In the genomic region with DNA sequence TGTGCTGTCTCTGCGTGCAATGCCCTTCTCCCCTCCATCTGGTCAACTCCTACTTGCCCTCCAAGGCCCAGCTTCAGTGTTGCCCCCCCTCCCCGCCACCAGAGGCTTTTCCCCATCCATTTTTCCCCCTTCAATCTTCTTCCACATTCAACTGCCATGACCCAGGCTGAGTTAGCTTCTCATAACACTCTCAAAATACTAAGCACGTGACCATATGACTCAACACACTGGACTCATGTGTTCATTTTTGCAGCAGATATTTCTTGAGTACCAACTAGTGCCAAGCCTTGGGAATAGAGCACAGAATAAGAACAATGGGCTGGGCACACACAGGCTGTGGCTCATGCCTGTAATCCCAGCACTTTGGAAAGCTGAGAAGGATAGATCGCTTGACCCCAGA, we compare ENCODE assay signal across 27 cellular contexts.
DNase-seq lines count a peak whose midpoint lies in the region; ATAC-seq, FAIRE-seq and TF ChIP-seq lines count a peak whose summit lies in the region.
"Had no signal": no experiment of that assay in that cellular context is flagged by ENCODE, and none has a peak within 500 bp of the region (broad histone marks: within the 10 kb centered on the region; RNA-seq: fewer than 3 reads in every experiment).

No MANE protein-coding gene starts in this region.

- 72 to 79% methylated on average over 4 of the region's 4 CpGs for WGBS in lower leg skin, 2 donors

- H3K36me3 ChIP-seq in kidney (ENCODE audit: control insufficient read depth in 1 of 2, insufficient read depth in 2 of 2, low read length in 2 of 2): no peaks in the 10 kb centered on the region
- H3K36me3 ChIP-seq: SJSA1, upper lobe of right lung, WERI-Rb-1 had no signal

- 0 out of 2 replicates have a peak, but pooled peaks cover 4% of the 10 kb centered on the region for H3K9me3 Mint-ChIP-seq in WTC11
- H3K9me3 Mint-ChIP-seq: activated CD4-positive, alpha-beta T cell treated with anti-CD3 and anti-CD28 coated beads, Interleukin-2, amount 10 ng/mL, durations not matched to agents 24 days and 14 days; nephron had no signal

- POLR2A ChIA-PET in WTC11 (lab: Charles Lee): no interaction called here

- no peaks in the 10 kb centered on the region for H3K9me3 ChIP-seq in kidney (ENCODE audit: control insufficient read depth in 1 of 2, low read length in 2 of 2)
- H3K9me3 ChIP-seq: SJSA1, upper lobe of right lung had no signal

- DNase-seq in DMS53 (lab: John Stamatoyannopoulos, UW): peak; percentile 13
- no peak for DNase-seq in DMS53 treated with DMSO at 0.1 percent for 48 hours (lab: John Stamatoyannopoulos, UW; ENCODE audit: unreplicated experiment)
- peak; percentile 10 for DNase-seq in M059J (ENCODE audit: low read depth)
- DNase-seq in WTC11 (ENCODE audit: low spot score): no peak
- peak; percentile 14 for DNase-seq in retinal pigment epithelial cell (ENCODE audit: low read depth)
- no peak for DNase-seq in kidney
- DNase-seq in lower leg skin (ENCODE audit: low spot score in 2 of 2): no peak
- no peak for DNase-seq in GDM1 (lab: John Stamatoyannopoulos, UW)
- DNase-seq: activated CD4-positive, alpha-beta T cell treated with anti-CD3 and anti-CD28 coated beads, Interleukin-2, amount 10 ng/mL, durations not matched to agents 24 days and 14 days; effector CD4-positive, alpha-beta T cell; immature natural killer cell; Karpas-422; NCI-H774; substantia nigra; T1000; upper lobe of right lung; WERI-Rb-1 had no signal

- H3K36me3 Mint-ChIP-seq in WTC11: peaks cover 5% of the 10 kb centered on the region; the same call in 1 of the 2 replicates
- H3K36me3 Mint-ChIP-seq: activated naive CD4-positive, alpha-beta T cell treated with anti-CD3 and anti-CD28 coated beads, Interleukin-2, amount 50 U/mL, for 24 hours; CD14-positive monocyte; immature natural killer cell; stimulated activated memory B cell treated with anti-CD40 and anti-IgM and Interleukin-4, amounts not matched to agents 10 μg/mL and 1 μg/mL and 100 μg/mL, for 72 hours had no signal

- intact Hi-C loops in kidney (cut with DNase I): no loop called here
- intact Hi-C loops in lower leg skin (cut with DNase I; ENCODE audit: low total_unique reads): no loop called here

- no peak for ATAC-seq in WTC11
- ATAC-seq: stimulated activated memory B cell treated with anti-CD40 and anti-IgM and Interleukin-4, amounts not matched to agents 10 μg/mL and 1 μg/mL and 100 μg/mL, for 72 hours; upper lobe of right lung had no signal

- H3K4me1 Mint-ChIP-seq in WTC11: peaks cover 42% of the 10 kb centered on the region
- H3K4me1 Mint-ChIP-seq: activated CD4-positive, alpha-beta T cell treated with anti-CD3 and anti-CD28 coated beads, Interleukin-2, amount 10 ng/mL, durations not matched to agents 24 days and 14 days; activated naive CD4-positive, alpha-beta T cell treated with anti-CD3 and anti-CD28 coated beads, Interleukin-2, amount 50 U/mL, for 24 hours; CD14-positive monocyte; immature natural killer cell; nephron; stimulated activated memory B cell treated with anti-CD40 and anti-IgM and Interleukin-4, amounts not matched to agents 10 μg/mL and 1 μg/mL and 100 μg/mL, for 72 hours had no signal

- peak overlapping the region; percentile 34; the same call in 1 of the 2 replicates for H3K27ac Mint-ChIP-seq in WTC11
- H3K27ac Mint-ChIP-seq: activated CD4-positive, alpha-beta T cell treated with anti-CD3 and anti-CD28 coated beads, Interleukin-2, amount 10 ng/mL, durations not matched to agents 24 days and 14 days; activated naive CD4-positive, alpha-beta T cell treated with anti-CD3 and anti-CD28 coated beads, Interleukin-2, amount 50 U/mL, for 24 hours; CD14-positive monocyte; immature natural killer cell; nephron; stimulated activated memory B cell treated with anti-CD40 and anti-IgM and Interleukin-4, amounts not matched to agents 10 μg/mL and 1 μg/mL and 100 μg/mL, for 72 hours had no signal

- H3K4me1 ChIP-seq in kidney (ENCODE audit: control insufficient read depth in 1 of 2, insufficient read depth in 1 of 2, low read depth in 1 of 2, low read length in 2 of 2): no peaks in the 10 kb centered on the region
- H3K4me1 ChIP-seq: SJSA1, upper lobe of right lung had no signal

- H3K27me3 Mint-ChIP-seq in WTC11 (ENCODE audit: low read depth): no peaks in the 10 kb centered on the region; the same call in 1 of the 2 replicates
- H3K27me3 Mint-ChIP-seq: activated CD4-positive, alpha-beta T cell treated with anti-CD3 and anti-CD28 coated beads, Interleukin-2, amount 10 ng/mL, durations not matched to agents 24 days and 14 days had no signal

- FAIRE-seq in kidney (lab: Jason Lieb, UNC): no peak
- FAIRE-seq: colon, GM18507, GM19239 had no signal

- H3K4me3 ChIP-seq in retinal pigment epithelial cell (ENCODE audit: low read length): no peak overlapping the region
- no peak overlapping the region for H3K4me3 ChIP-seq in kidney (ENCODE audit: low read length in 2 of 2)
- H3K4me3 ChIP-seq in lower leg skin (ENCODE audit: low read depth, poor library complexity, severe bottlenecking): no peak overlapping the region
- H3K4me3 ChIP-seq: SJSA1, upper lobe of right lung had no signal

- no peak overlapping the region for H3K27ac ChIP-seq in kidney (ENCODE audit: low read depth in 2 of 2, low read length in 2 of 2)
- H3K27ac ChIP-seq: 22Rv1, HL-60, SJSA1, upper lobe of right lung, WERI-Rb-1 had no signal

- no peak for TF ChIP-seq POLR2A in lower leg skin (IDR thresholded peaks at IDR 0.05)

- no peak overlapping the region for H3K9ac ChIP-seq in kidney (ENCODE audit: low read length in 2 of 2)

- CTCF ChIA-PET in WTC11 (lab: Charles Lee): interaction anchor here (0.9 to 1.6 kb wide), 6 partner anchors 10 to 336 kb away, joined by 3 to 6 read pairs (median 5); no protein-coding TSS in a partner anchor

- no peak overlapping the region for H3K4me3 Mint-ChIP-seq in WTC11
- H3K4me3 Mint-ChIP-seq: activated CD4-positive, alpha-beta T cell treated with anti-CD3 and anti-CD28 coated beads, Interleukin-2, amount 10 ng/mL, durations not matched to agents 24 days and 14 days; activated naive CD4-positive, alpha-beta T cell treated with anti-CD3 and anti-CD28 coated beads, Interleukin-2, amount 50 U/mL, for 24 hours; CD14-positive monocyte; immature natural killer cell; nephron; stimulated activated memory B cell treated with anti-CD40 and anti-IgM and Interleukin-4, amounts not matched to agents 10 μg/mL and 1 μg/mL and 100 μg/mL, for 72 hours had no signal

- TF ChIP-seq CTCF in WTC11 (IDR thresholded peaks at IDR 0.05) (no peak), retinal pigment epithelial cell (conservative IDR thresholded peaks at IDR 0.05; ENCODE audit: low read depth, low read length) (no peak), kidney (IDR thresholded peaks at IDR 0.05; ENCODE audit: borderline replicate concordance, extremely low read depth, insufficient read depth) (no peak), lower leg skin (IDR thresholded peaks at IDR 0.05) (no peak)

TF ChIP-seq in WTC11, 78 proteins besides CTCF, POLR2A, EP300 and RAD21 (continues in another document):
- TF ChIP-seq, protein P1, sequence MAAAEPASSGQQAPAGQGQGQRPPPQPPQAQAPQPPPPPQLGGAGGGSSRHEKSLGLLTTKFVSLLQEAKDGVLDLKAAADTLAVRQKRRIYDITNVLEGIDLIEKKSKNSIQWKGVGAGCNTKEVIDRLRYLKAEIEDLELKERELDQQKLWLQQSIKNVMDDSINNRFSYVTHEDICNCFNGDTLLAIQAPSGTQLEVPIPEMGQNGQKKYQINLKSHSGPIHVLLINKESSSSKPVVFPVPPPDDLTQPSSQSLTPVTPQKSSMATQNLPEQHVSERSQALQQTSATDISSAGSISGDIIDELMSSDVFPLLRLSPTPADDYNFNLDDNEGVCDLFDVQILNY (CRISPR knock-in tag; IDR thresholded peaks at IDR 0.05): no peak
- TF ChIP-seq RORB (CRISPR knock-in tag; IDR thresholded peaks at IDR 0.05) (no peak), JUN (CRISPR knock-in tag; IDR thresholded peaks at IDR 0.05) (no peak), SMAD3 (CRISPR knock-in tag; IDR thresholded peaks at IDR 0.05; ENCODE audit: borderline replicate concordance) (no peak), PRRX2 (CRISPR knock-in tag; IDR thresholded peaks at IDR 0.05) (no peak), ZNF416 (CRISPR knock-in tag; IDR thresholded peaks at IDR 0.05) (no peak)
- TF ChIP-seq, protein P2, sequence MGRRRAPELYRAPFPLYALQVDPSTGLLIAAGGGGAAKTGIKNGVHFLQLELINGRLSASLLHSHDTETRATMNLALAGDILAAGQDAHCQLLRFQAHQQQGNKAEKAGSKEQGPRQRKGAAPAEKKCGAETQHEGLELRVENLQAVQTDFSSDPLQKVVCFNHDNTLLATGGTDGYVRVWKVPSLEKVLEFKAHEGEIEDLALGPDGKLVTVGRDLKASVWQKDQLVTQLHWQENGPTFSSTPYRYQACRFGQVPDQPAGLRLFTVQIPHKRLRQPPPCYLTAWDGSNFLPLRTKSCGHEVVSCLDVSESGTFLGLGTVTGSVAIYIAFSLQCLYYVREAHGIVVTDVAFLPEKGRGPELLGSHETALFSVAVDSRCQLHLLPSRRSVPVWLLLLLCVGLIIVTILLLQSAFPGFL (CRISPR knock-in tag; IDR thresholded peaks at IDR 0.05; ENCODE audit: borderline replicate concordance): no peak
- TF ChIP-seq, protein P3, sequence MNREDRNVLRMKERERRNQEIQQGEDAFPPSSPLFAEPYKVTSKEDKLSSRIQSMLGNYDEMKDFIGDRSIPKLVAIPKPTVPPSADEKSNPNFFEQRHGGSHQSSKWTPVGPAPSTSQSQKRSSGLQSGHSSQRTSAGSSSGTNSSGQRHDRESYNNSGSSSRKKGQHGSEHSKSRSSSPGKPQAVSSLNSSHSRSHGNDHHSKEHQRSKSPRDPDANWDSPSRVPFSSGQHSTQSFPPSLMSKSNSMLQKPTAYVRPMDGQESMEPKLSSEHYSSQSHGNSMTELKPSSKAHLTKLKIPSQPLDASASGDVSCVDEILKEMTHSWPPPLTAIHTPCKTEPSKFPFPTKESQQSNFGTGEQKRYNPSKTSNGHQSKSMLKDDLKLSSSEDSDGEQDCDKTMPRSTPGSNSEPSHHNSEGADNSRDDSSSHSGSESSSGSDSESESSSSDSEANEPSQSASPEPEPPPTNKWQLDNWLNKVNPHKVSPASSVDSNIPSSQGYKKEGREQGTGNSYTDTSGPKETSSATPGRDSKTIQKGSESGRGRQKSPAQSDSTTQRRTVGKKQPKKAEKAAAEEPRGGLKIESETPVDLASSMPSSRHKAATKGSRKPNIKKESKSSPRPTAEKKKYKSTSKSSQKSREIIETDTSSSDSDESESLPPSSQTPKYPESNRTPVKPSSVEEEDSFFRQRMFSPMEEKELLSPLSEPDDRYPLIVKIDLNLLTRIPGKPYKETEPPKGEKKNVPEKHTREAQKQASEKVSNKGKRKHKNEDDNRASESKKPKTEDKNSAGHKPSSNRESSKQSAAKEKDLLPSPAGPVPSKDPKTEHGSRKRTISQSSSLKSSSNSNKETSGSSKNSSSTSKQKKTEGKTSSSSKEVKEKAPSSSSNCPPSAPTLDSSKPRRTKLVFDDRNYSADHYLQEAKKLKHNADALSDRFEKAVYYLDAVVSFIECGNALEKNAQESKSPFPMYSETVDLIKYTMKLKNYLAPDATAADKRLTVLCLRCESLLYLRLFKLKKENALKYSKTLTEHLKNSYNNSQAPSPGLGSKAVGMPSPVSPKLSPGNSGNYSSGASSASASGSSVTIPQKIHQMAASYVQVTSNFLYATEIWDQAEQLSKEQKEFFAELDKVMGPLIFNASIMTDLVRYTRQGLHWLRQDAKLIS (CRISPR knock-in tag; IDR thresholded peaks at IDR 0.05; ENCODE audit: borderline replicate concordance): no peak

Comparison
In these comparisons a context has a peak if more than half of its experiments do, and no peak if none do; other contexts are left out.
1. DNase-seq: peak in DMS53 (single experiment), M059J (single experiment) and retinal pigment epithelial cell (single experiment); none in DMS53 treated with DMSO at 0.1 percent for 48 hours (single experiment), WTC11 (single experiment), kidney (single experiment), lower leg skin (0 of 2) and GDM1 (single experiment).